ENCODE assay signal across 23 cellular contexts in the genomic region with DNA sequence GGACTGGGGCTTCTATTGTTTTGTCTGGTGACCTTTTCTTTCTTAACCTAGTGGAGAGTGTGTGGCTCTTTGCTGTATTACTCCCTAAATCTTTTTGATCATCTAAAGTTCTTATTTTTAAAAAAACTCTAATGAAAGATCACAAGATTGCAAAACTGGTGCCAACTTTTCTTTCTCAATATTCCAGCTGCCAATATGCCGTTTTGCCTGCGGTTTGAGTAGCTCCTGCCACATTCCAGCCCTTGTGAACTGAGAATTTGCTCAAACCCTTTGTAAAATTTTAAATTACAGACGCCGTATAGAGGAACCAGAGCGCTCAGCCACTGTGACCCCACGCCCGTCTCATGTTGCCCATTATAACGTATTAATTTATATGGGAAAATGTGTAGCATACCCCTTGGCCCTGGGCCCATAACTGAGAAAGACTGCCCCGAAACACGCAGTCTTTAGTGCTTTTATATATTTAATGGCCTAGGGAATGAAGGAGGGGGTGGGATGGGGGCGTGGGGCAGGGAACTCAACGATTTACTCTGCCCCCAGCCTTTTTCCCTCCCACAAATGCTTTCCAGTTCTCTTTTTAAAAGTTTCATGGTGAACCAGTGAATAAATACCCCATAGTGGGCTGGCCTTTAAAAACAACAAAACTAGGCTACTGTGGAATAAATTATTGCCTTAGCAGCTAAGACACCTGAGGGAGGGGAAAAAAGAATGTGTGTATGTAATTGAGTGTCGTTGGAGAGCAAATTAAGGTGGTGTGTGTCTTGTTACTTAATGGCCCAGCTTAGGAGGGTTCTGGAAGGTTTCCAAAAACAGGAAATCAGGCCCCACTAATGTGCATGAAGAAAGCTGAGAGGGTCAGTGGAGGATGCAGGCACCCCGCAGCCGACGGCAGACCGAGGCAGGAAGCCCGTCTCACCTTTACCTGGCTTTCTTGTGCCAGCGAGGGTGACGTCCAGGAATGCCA. TPM values are rescaled to one million over a fixed set of nuclear protein-coding genes. Genes with fewer than 3 reads are reported as not detected.
DNase-seq lines count a peak whose midpoint lies in the region; FAIRE-seq lines count a peak whose summit lies in the region.
"Had no signal": no experiment of that assay in that cellular context is flagged by ENCODE, and none has a peak within 500 bp of the region (broad histone marks: within the 10 kb centered on the region; RNA-seq: fewer than 3 reads in every experiment).

No MANE protein-coding gene starts in this region.

- DNase-seq in NCI-H1417 (lab: John Stamatoyannopoulos, UW): peak in 2 of 3 experiments; percentile 52 to 88
- no peak for DNase-seq in NCI-H1417 treated with DMSO at 0.1 percent for 48 hours (lab: John Stamatoyannopoulos, UW)
- DNase-seq in NCI-H748 (lab: John Stamatoyannopoulos, UW; ENCODE audit: unreplicated experiment): peak; percentile 97
- peak; percentile 59 for DNase-seq in fibroblast of peridontal ligament (ENCODE audit: extremely low read depth)
- DNase-seq in stromal cell of bone marrow (ENCODE audit: low read depth): peak; percentile 38
- DNase-seq in GF-D8 (lab: John Stamatoyannopoulos, UW): no peak
- no peak for DNase-seq in frontal cortex (ENCODE audit: low spot score in 2 of 2)
- DNase-seq in activated CD4-positive, CD25-positive, alpha-beta regulatory T cell (lab: John Stamatoyannopoulos, UW): no peak
- DNase-seq: activated CD4-positive, CD25-positive, alpha-beta regulatory T cell treated with anti-CD3 and anti-CD28 coated beads, Interleukin-2, amount 50 U/mL, for 72 hours; activated gamma-delta T cell treated with Interleukin-2 at 50 U/mL for 16 hours; CD4-positive, alpha-beta memory T cell; gastrocnemius medialis; naive thymus-derived CD8-positive, alpha-beta T cell; NCI-H226; Right ventricle myocardium superior; stimulated activated CD4-positive, alpha-beta T cell treated with anti-CD3 and anti-CD28 coated beads, Interleukin-15, amount 100 ng/mL, for 24 hours; stimulated activated naive CD8-positive, alpha-beta T cell treated with anti-CD3 and anti-CD28 coated beads, Interleukin-15, Interleukin-2, amounts not matched to agents 100 U/mL and 50 U/mL, for 24 hours; upper lobe of left lung had no signal

- no peak for FAIRE-seq in frontal cortex (lab: Jason Lieb, UNC)
- FAIRE-seq: A549, GM12892 had no signal

RNA-seq across cellular contexts. Expression of gene RFLNA, which starts 45.7 kb away (rescaled TPM):
- 7.7 TPM for total RNA-seq in frontal cortex
- total RNA-seq: CD4-positive, alpha-beta memory T cell; H4; HT1080; naive thymus-derived CD8-positive, alpha-beta T cell; T-helper 1 cell treated with Interleukin-12 subunit alpha and Interleukin-12 subunit beta and Interleukin-4 antibody, amounts not matched to agents 30 ng/mL and 1 ng/mL, for 36 hours had no signal

Comparison
In these comparisons a context has a peak if more than half of its experiments do, and no peak if none do; other contexts are left out.
1. DNase-seq: peak in NCI-H1417 (2 of 3), NCI-H748 (single experiment), fibroblast of peridontal ligament (single experiment) and stromal cell of bone marrow (single experiment); none in NCI-H1417 treated with DMSO at 0.1 percent for 48 hours (single experiment), GF-D8 (single experiment), frontal cortex (0 of 2) and activated CD4-positive, CD25-positive, alpha-beta regulatory T cell (0 of 4).